Comparison of ENCODE assay signal across 8 cellular contexts in the genomic region with DNA sequence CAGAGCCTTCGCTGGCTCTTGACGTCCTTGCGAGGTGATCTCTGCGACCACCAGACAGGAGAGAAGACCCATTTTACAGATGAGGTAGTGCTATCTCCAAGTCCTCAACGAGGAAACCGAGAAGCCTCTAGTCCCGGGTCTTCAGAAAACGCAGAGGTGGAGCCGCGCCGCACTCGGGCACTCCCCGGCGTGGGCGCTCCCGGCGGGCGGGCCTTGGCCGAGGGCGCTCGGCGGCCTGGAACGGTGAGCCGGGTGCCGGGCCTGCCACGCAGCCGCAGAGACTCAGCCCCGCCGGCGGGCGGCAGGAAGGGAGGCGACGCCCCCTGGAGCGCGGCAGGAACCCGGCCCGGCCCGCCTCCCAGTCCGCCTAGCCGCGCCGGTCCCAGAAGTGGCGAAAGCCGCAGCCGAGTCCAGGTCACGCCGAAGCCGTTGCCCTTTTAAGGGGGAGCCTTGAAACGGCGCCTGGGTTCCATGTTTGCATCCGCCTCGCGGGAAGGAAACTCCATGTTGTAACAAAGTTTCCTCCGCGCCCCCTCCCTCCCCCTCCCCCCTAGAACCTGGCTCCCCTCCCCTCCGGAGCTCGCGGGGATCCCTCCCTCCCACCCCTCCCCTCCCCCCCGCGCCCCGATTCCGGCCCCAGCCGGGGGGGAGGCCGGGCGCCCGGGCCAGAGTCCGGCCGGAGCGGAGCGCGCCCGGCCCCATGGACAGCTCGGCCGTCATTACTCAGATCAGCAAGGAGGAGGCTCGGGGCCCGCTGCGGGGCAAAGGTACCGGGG. TPM values are rescaled to one million over a fixed set of nuclear protein-coding genes. Genes with fewer than 3 reads are reported as not detected.
A peak's percentile ranks its signal among the peaks of the same experiment; 100 is the strongest.
DNase-seq lines count a peak whose midpoint lies in the region; ATAC-seq and TF ChIP-seq lines count a peak whose summit lies in the region.

A gene with protein sequence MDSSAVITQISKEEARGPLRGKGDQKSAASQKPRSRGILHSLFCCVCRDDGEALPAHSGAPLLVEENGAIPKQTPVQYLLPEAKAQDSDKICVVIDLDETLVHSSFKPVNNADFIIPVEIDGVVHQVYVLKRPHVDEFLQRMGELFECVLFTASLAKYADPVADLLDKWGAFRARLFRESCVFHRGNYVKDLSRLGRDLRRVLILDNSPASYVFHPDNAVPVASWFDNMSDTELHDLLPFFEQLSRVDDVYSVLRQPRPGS (plus strand): TSS at position 478 of the 776 bp plus-strand sequence. CDS start 223 bp downstream, at position 701.

- peaks cover 11% of the 10 kb centered on the region for H3K36me3 Mint-ChIP-seq in GM23338 (ENCODE audit: low read depth)
- H3K36me3 Mint-ChIP-seq in natural killer cell treated with Interleukin-12 subunit alpha and Interleukin-12 subunit beta and Interleukin-15 and Interleukin-18, amount 100 ng/mL, for 72 hours = no peaks in the 10 kb centered on the region

- H3K79me2 ChIP-seq in DOHH2 (ENCODE audit: control insufficient read depth, low read length) (peaks cover 47% of the 10 kb centered on the region), GM23338 (replicated peaks; ENCODE audit: insufficient read depth) (no peaks in the 10 kb centered on the region)

- H3K9me3 Mint-ChIP-seq in GM23338 = no peaks in the 10 kb centered on the region
- H3K9me3 Mint-ChIP-seq in natural killer cell treated with Interleukin-12 subunit alpha and Interleukin-12 subunit beta and Interleukin-15 and Interleukin-18, amount 100 ng/mL, for 72 hours = no peaks in the 10 kb centered on the region

- peak within 1 kb of the TSS; percentile 88 for H3K4me3 Mint-ChIP-seq in GM23338
- H3K4me3 Mint-ChIP-seq in natural killer cell treated with Interleukin-12 subunit alpha and Interleukin-12 subunit beta and Interleukin-15 and Interleukin-18, amount 100 ng/mL, for 72 hours = peak within 1 kb of the TSS; percentile 96

- H4K20me1 ChIP-seq in DOHH2 (ENCODE audit: control insufficient read depth, insufficient read depth, low read depth, low read length) (no peaks in the 10 kb centered on the region), GM23338 (replicated peaks; ENCODE audit: insufficient read depth) (no peaks in the 10 kb centered on the region)

- peaks cover 78% of the 10 kb centered on the region for H3K4me1 ChIP-seq in DOHH2 (ENCODE audit: control insufficient read depth, low read length)
- H3K4me1 ChIP-seq in GM23338 (ENCODE audit: insufficient read depth) = peaks cover 20% of the 10 kb centered on the region

- H3K36me3 ChIP-seq in DOHH2 (ENCODE audit: control insufficient read depth, low read length) (peaks cover 39% of the 10 kb centered on the region), GM23338 (ENCODE audit: insufficient read depth) (no peaks in the 10 kb centered on the region)

- H3F3A ChIP-seq in DOHH2 (ENCODE audit: control insufficient read depth, insufficient read depth) (peaks cover 15% of the 10 kb centered on the region), GM23338 (replicated peaks; ENCODE audit: low read depth) (peaks cover 3% of the 10 kb centered on the region; the same call in 1 of the 2 replicates)

- no peak within 1 kb of the TSS for H3K27ac Mint-ChIP-seq in GM23338
- H3K27ac Mint-ChIP-seq in natural killer cell treated with Interleukin-12 subunit alpha and Interleukin-12 subunit beta and Interleukin-15 and Interleukin-18, amount 100 ng/mL, for 72 hours = peak within 1 kb of the TSS; percentile 89 to 95

- DNase-seq in GM23338 (ENCODE audit: low spot score) = peak; percentile 98
- DNase-seq in LNCaP clone FGC (ENCODE audit: low read depth) = peak; percentile 91
- peak; percentile 87 for DNase-seq in activated T-helper 9 cell treated with anti-CD3 and anti-CD28 coated beads, Interleukin-2, amount 50 U/mL, for 16 hours (ENCODE audit: low read depth)
- peak; percentile 97 for DNase-seq in fibroblast of peridontal ligament (ENCODE audit: extremely low read depth)
- DNase-seq in natural killer cell treated with Interleukin-12 subunit alpha and Interleukin-12 subunit beta and Interleukin-15 and Interleukin-18, amount 100 ng/mL, for 72 hours (ENCODE audit: low spot score) = peak; percentile 96
- DNase-seq in stimulated activated naive CD8-positive, alpha-beta T cell treated with anti-CD3 and anti-CD28 coated beads, Interleukin-15, Interleukin-2, amounts not matched to agents 100 U/mL and 50 U/mL, for 24 hours = peak; percentile 92

- H3K27ac ChIP-seq in DOHH2 (ENCODE audit: low read depth, low read length) (peak within 1 kb of the TSS; percentile 92), GM23338 (ENCODE audit: low read depth) (no peak within 1 kb of the TSS)

- H3K4me3 ChIP-seq in DOHH2 (ENCODE audit: low read length) = peak within 1 kb of the TSS; percentile 90
- peak within 1 kb of the TSS; percentile 84 for H3K4me3 ChIP-seq in GM23338
- peak within 1 kb of the TSS; percentile 68 for H3K4me3 ChIP-seq in LNCaP clone FGC (ENCODE audit: low read depth, low read length)

- H3K4me2 ChIP-seq in DOHH2 (ENCODE audit: low read length) = peak within 1 kb of the TSS; percentile 94
- peak within 1 kb of the TSS; percentile 82 for H3K4me2 ChIP-seq in GM23338

- peaks cover 27% of the 10 kb centered on the region for H3K4me1 Mint-ChIP-seq in GM23338
- peaks cover 44 to 47% of the 10 kb centered on the region in 2 donors for H3K4me1 Mint-ChIP-seq in natural killer cell treated with Interleukin-12 subunit alpha and Interleukin-12 subunit beta and Interleukin-15 and Interleukin-18, amount 100 ng/mL, for 72 hours (ENCODE audit: low read depth in 2 of 2)

- H3K9me2 ChIP-seq in DOHH2 (replicated peaks; ENCODE audit: control insufficient read depth, low read length) (no peaks in the 10 kb centered on the region), GM23338 (ENCODE audit: insufficient read depth) (no peaks in the 10 kb centered on the region)

- ATAC-seq in GM23338 = peak; percentile 9
- ATAC-seq in natural killer cell treated with Interleukin-12 subunit alpha and Interleukin-12 subunit beta and Interleukin-15 and Interleukin-18, amount 100 ng/mL, for 72 hours = peak; percentile 76 to 82
- peak; percentile 61 for ATAC-seq in stimulated activated naive CD8-positive, alpha-beta T cell treated with anti-CD3 and anti-CD28 coated beads, Interleukin-15, Interleukin-2, amounts not matched to agents 100 U/mL and 50 U/mL, for 24 hours

- 0 out of 2 replicates have a peak within 1 kb of the TSS, but pooled peaks have one; percentile 56 for H2AFZ ChIP-seq in GM23338

- H3K9me3 ChIP-seq in DOHH2 (ENCODE audit: control insufficient read depth, insufficient read depth, low read length) = no peaks in the 10 kb centered on the region

- peaks cover 46% of the 10 kb centered on the region for H3K27me3 Mint-ChIP-seq in GM23338 (ENCODE audit: insufficient read depth, low read depth, poor library complexity)
- no peaks in the 10 kb centered on the region for H3K27me3 Mint-ChIP-seq in natural killer cell treated with Interleukin-12 subunit alpha and Interleukin-12 subunit beta and Interleukin-15 and Interleukin-18, amount 100 ng/mL, for 72 hours

- TF ChIP-seq CTCF in DOHH2 (IDR thresholded peaks at IDR 0.05; ENCODE audit: low read depth, low read length, poor library complexity, severe bottlenecking) (no peak), GM23338 (conservative IDR thresholded peaks at IDR 0.05; ENCODE audit: low read depth in 2 of 2) (0 out of 4 replicates have a peak, but pooled peaks of 1 of the 2 experiments have one; percentile 2), LNCaP clone FGC (IDR thresholded peaks at IDR 0.05; ENCODE audit: control insufficient read depth, extremely low read depth, insufficient read depth) (peak; percentile 14; the same call in 1 of the 2 replicates)

- peak; percentile 73 for TF ChIP-seq POLR2A in Raji (IDR thresholded peaks at IDR 0.05; ENCODE audit: insufficient read depth, low read depth, low read length)

- H3K27me3 ChIP-seq in DOHH2 (ENCODE audit: control insufficient read depth, low read length) = no peaks in the 10 kb centered on the region
- H3K27me3 ChIP-seq in GM23338 (ENCODE audit: insufficient read depth) = peaks cover 38% of the 10 kb centered on the region

TF ChIP-seq in GM23338, 12 proteins besides CTCF, POLR2A, EP300 and RAD21:
- TF ChIP-seq STAT1 (IDR thresholded peaks at IDR 0.05; ENCODE audit: unreplicated experiment) = no peak
- peak; percentile 61 for TF ChIP-seq EZH2 (IDR thresholded peaks at IDR 0.05; ENCODE audit: low read depth, unreplicated experiment)
- peak; percentile 83 for TF ChIP-seq JUNB (IDR thresholded peaks at IDR 0.05; ENCODE audit: unreplicated experiment)
TF ChIP-seq in GM23338: peak in this region for 2.

RNA-seq across cellular contexts. Expression of the gene that starts here (rescaled TPM):
- total RNA-seq in GM23338 (2014; rRNA removed; shearing (Covaris generic)) = 14.8 and 21.8 TPM in 2 replicates
- polyA plus RNA-seq in GM23338 (2016; fragmentation: Nextera tagmentation; extraction: Ambion mirVana) = 6.7 and 6.9 TPM in 2 replicates
- 100 to 1,000 TPM in 1 of 2 donors, 10 to 100 TPM in 1; 92.5 to 106 TPM for total RNA-seq in natural killer cell treated with Interleukin-12 subunit alpha and Interleukin-12 subunit beta and Interleukin-15 and Interleukin-18, amount 100 ng/mL, for 72 hours

Comparison
In these comparisons a context has a peak if more than half of its experiments do, and no peak if none do; other contexts are left out.
1. ATAC-seq: peak in every context shown above with its lines; median percentile 79 in natural killer cell treated with Interleukin-12 subunit alpha and Interleukin-12 subunit beta and Interleukin-15 and Interleukin-18, amount 100 ng/mL, for 72 hours; 61 in stimulated activated naive CD8-positive, alpha-beta T cell treated with anti-CD3 and anti-CD28 coated beads, Interleukin-15, Interleukin-2, amounts not matched to agents 100 U/mL and 50 U/mL, for 24 hours; 9 in GM23338.